8 cellular contexts compared by ENCODE assay signal in genomic region chr12:113214938-113215400, GRCh38. TPM values are rescaled to one million over a fixed set of nuclear protein-coding genes. Genes with fewer than 3 reads are reported as not detected.
DNase-seq lines count a peak whose midpoint lies in the region; ATAC-seq and TF ChIP-seq lines count a peak whose summit lies in the region.

No MANE protein-coding gene starts in this region.

- no peaks in the 10 kb centered on the region for H3K79me2 ChIP-seq in mammary epithelial cell (ENCODE audit: insufficient read depth, low read length)

- H3K4me1 ChIP-seq in mammary epithelial cell (ENCODE audit: insufficient read depth, low read length) (peaks cover 18% of the 10 kb centered on the region), mesodermal cell (ENCODE audit: control insufficient read depth, insufficient read depth, low read length, poor library complexity, severe bottlenecking) (peaks cover 35% of the 10 kb centered on the region)

- 23% methylated on average over 5 of the region's 5 CpGs for WGBS in mammary epithelial cell (ENCODE audit: low coverage, missing lambda C conversion rate)
- WGBS in mesodermal cell (ENCODE audit: insufficient coverage in 2 of 2), 2 experiments: 67% methylated on average over 3 of the region's 5 CpGs; no CpG with 5 or more reads in 1 of the 2 experiments

- H3K27ac ChIP-seq in AG04450 (ENCODE audit: low read depth, low read length) (peak overlapping the region; percentile 89), mammary epithelial cell (ENCODE audit: insufficient read depth, low read depth, low read length) (peak overlapping the region; percentile 38), mesodermal cell (ENCODE audit: low read depth, low read length, severe bottlenecking) (peak overlapping the region; percentile 55)

- no peaks in the 10 kb centered on the region for H3K9me3 ChIP-seq in AG04450 (ENCODE audit: control insufficient read depth, insufficient read depth, low read length)
- no peaks in the 10 kb centered on the region for H3K9me3 ChIP-seq in mammary epithelial cell (replicated peaks; ENCODE audit: insufficient read depth, low read length)
- no peaks in the 10 kb centered on the region for H3K9me3 ChIP-seq in mesodermal cell (ENCODE audit: control insufficient read depth, low read length)

- DNase-seq in AG04450 (ENCODE audit: low read depth, low spot score) (peak; percentile 81), NOMO-1 treated with dmso at 0.1 percent for 144 hours (lab: John Stamatoyannopoulos, UW; ENCODE audit: unreplicated experiment) (peak; percentile 85), mammary epithelial cell (peak; percentile 95), NCI-H510A (lab: John Stamatoyannopoulos, UW) (no peak), GM13977 (ENCODE audit: low spot score) (no peak), cerebellar cortex (ENCODE audit: low spot score) (no peak)

- no peaks in the 10 kb centered on the region for H4K20me1 ChIP-seq in mammary epithelial cell (ENCODE audit: insufficient read depth, low read length)

- H3K4me3 ChIP-seq in AG04450 (ENCODE audit: low read depth, low read length) (no peak overlapping the region), mammary epithelial cell (replicated peaks in 1 of 3; ENCODE audit: insufficient read depth in 1 of 3, low read depth in 2 of 3, low read length in 3 of 3) (no peak overlapping the region), mesodermal cell (ENCODE audit: extremely low read depth, insufficient read depth, low read length, poor library complexity, severe bottlenecking) (no peak overlapping the region)

- peak overlapping the region; percentile 23 for H3K4me2 ChIP-seq in mammary epithelial cell (ENCODE audit: insufficient read depth, low read depth, low read length)

- dilution Hi-C loops in mammary epithelial cell (cut with HindIII; ENCODE audit: low sequenced_read_pairs): no loop called here

- H3K27me3 ChIP-seq in AG04450 (ENCODE audit: control insufficient read depth, insufficient read depth, low read length): no peaks in the 10 kb centered on the region
- H3K27me3 ChIP-seq in mammary epithelial cell (ENCODE audit: insufficient read depth, low read length): no peaks in the 10 kb centered on the region

- intact Hi-C loops in mammary epithelial cell (cut with micrococcal nuclease): loop anchor here (2.0 kb wide), 1 partner anchor 18 kb away; no protein-coding TSS in a partner anchor

- ATAC-seq in GM21717 (IDR thresholded peaks at IDR 0.05; ENCODE audit: unreplicated experiment): peak; percentile 51

- POLR2A ChIA-PET in AG04450 (lab: Yijun Ruan, JAX): interaction anchor here (0.5 kb wide), 1 partner anchor 148 kb away, joined by 4 read pairs; no protein-coding TSS in a partner anchor

- no TSS peak for BruUV-seq in mammary epithelial cell (replicated peaks; lab: Mats Ljungman, UMichigan)

- no peak overlapping the region for H3K9ac ChIP-seq in mammary epithelial cell (ENCODE audit: insufficient read depth, low read length)

- no peak overlapping the region for H2AFZ ChIP-seq in mammary epithelial cell (ENCODE audit: low read depth, low read length)

- CTCF ChIA-PET in AG04450 (lab: Charles Lee) (interaction anchor here (0.5 kb wide), 1 partner anchor 18 kb away, joined by 3 read pairs; no protein-coding TSS in a partner anchor), mammary epithelial cell (lab: Charles Lee; ENCODE audit: low non-redundant PET) (no interaction called here)

- H3K36me3 ChIP-seq in mammary epithelial cell (ENCODE audit: insufficient read depth, low read length) (no peaks in the 10 kb centered on the region), mesodermal cell (ENCODE audit: control insufficient read depth, insufficient read depth, low read length) (no peaks in the 10 kb centered on the region)

- in situ Hi-C loops in mammary epithelial cell (cut with MboI; ENCODE audit: low sequenced_read_pairs in 2 of 2): no loop called here
- in situ Hi-C loops in GM13977 (cut with MboI; ENCODE audit: low pct_unique_long_range_greater_than_20kb, low sequenced_read_pairs, unreplicated experiment): no loop called here

- no peak for TF ChIP-seq CTCF in AG04450 (IDR thresholded peaks at IDR 0.05; ENCODE audit: low read depth, low read length)
- no peak for TF ChIP-seq CTCF in mammary epithelial cell (conservative IDR thresholded peaks at IDR 0.05 in 1 of 2, IDR thresholded peaks at IDR 0.05 in 1 of 2; ENCODE audit: extremely low read depth in 1 of 2, insufficient read depth in 1 of 2, low read depth in 1 of 2, low read length in 2 of 2)
- TF ChIP-seq CTCF in GM13977 (IDR thresholded peaks at IDR 0.05; ENCODE audit: extremely low read depth, insufficient read depth, missing control alignments): no peak

RNA-seq across cellular contexts. Expression of gene TPCN1, which starts 6.3 kb away (rescaled TPM):
- polyA plus RNA-seq in AG04450 (2011; rRNA removed): 10.9 and 11.9 TPM in 2 replicates
- 11.9 and 14.6 TPM in 2 replicates for polyA minus RNA-seq in AG04450 (2011; rRNA and poly(A)+ RNA removed)
- total RNA-seq in mammary epithelial cell: 10 to 100 TPM; 10.7 to 62.3 TPM
- 17.8 TPM for polyA plus RNA-seq in mammary epithelial cell
- polyA minus RNA-seq in mammary epithelial cell: 43.6 TPM
- polyA plus RNA-seq in mesodermal cell (2013, experiment 1 of 2): 20.2 TPM
- 17.6 TPM for polyA plus RNA-seq in mesodermal cell (2013, experiment 2 of 2)

RNA-seq across cellular contexts. Expression of gene RITA1, which starts 29.4 kb away (rescaled TPM):
- polyA plus RNA-seq in AG04450 (2011; rRNA removed) (9.0 and 11.3 TPM in 2 replicates), mammary epithelial cell (16.0 TPM)
- 7.7 and 8.2 TPM in 2 replicates for polyA minus RNA-seq in AG04450 (2011; rRNA and poly(A)+ RNA removed)
- 10 to 100 TPM; 21.0 to 21.5 TPM for total RNA-seq in mammary epithelial cell
- polyA minus RNA-seq in mammary epithelial cell: 3.7 TPM
- polyA plus RNA-seq in mesodermal cell (2013, experiment 1 of 2): 15.3 TPM
- 12.7 TPM for polyA plus RNA-seq in mesodermal cell (2013, experiment 2 of 2)

RNA-seq across cellular contexts. Expression of gene DDX54, which starts 29.7 kb away (rescaled TPM):
- 26.9 and 32.1 TPM in 2 replicates for polyA plus RNA-seq in AG04450 (2011; rRNA removed)
- polyA minus RNA-seq in AG04450 (2011; rRNA and poly(A)+ RNA removed): 30.7 and 32.0 TPM in 2 replicates
- 10 to 100 TPM; 49.3 to 92.9 TPM for total RNA-seq in mammary epithelial cell
- polyA plus RNA-seq in mammary epithelial cell: 58.6 TPM
- polyA minus RNA-seq in mammary epithelial cell: 101 TPM
- 43.4 TPM for polyA plus RNA-seq in mesodermal cell (2013, experiment 1 of 2)
- polyA plus RNA-seq in mesodermal cell (2013, experiment 2 of 2): 35.9 TPM

Comparison
In these comparisons a context has a peak if more than half of its experiments do, and no peak if none do; other contexts are left out.
1. DNase-seq: peak in AG04450 (single experiment), NOMO-1 treated with dmso at 0.1 percent for 144 hours (single experiment) and mammary epithelial cell (single experiment); none in NCI-H510A (single experiment), GM13977 (single experiment) and cerebellar cortex (single experiment).
2. H3K27ac ChIP-seq: peak in every context shown above with its lines; median percentile 89 in AG04450; 55 in mesodermal cell; 38 in mammary epithelial cell.